Comparison of ENCODE assay signal across 2 cellular contexts in genomic region chr17:50276588-50277356, GRCh38.
TF ChIP-seq lines count a peak whose summit lies in the region.

No MANE protein-coding gene starts in this region.

TF ChIP-seq in A549, 52 proteins besides CTCF, POLR2A, EP300 and RAD21 (continued from another document):
- TF ChIP-seq MAX (IDR thresholded peaks at IDR 0.05): peak; percentile 43; the same call in 1 of the 2 replicates
- peak; percentile 63 for TF ChIP-seq NFE2L2 (conservative IDR thresholded peaks at IDR 0.05; ENCODE audit: low read length)
- TF ChIP-seq MYC (IDR thresholded peaks at IDR 0.05; ENCODE audit: borderline replicate concordance, low read length): no peak
- peak; percentile 29; the same call in 1 of the 2 replicates for TF ChIP-seq GATA3 (IDR thresholded peaks at IDR 0.05; ENCODE audit: borderline replicate concordance)

TF ChIP-seq in WTC11, 78 proteins besides CTCF, POLR2A, EP300 and RAD21 (continued from another document):
- TF ChIP-seq, protein P1, sequence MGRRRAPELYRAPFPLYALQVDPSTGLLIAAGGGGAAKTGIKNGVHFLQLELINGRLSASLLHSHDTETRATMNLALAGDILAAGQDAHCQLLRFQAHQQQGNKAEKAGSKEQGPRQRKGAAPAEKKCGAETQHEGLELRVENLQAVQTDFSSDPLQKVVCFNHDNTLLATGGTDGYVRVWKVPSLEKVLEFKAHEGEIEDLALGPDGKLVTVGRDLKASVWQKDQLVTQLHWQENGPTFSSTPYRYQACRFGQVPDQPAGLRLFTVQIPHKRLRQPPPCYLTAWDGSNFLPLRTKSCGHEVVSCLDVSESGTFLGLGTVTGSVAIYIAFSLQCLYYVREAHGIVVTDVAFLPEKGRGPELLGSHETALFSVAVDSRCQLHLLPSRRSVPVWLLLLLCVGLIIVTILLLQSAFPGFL (CRISPR knock-in tag; IDR thresholded peaks at IDR 0.05; ENCODE audit: borderline replicate concordance): no peak
- peak; percentile 10; the same call in 1 of the 2 replicates for TF ChIP-seq ZNF423 (CRISPR knock-in tag; IDR thresholded peaks at IDR 0.05)
- no peak for TF ChIP-seq SP1 (CRISPR knock-in tag; conservative IDR thresholded peaks at IDR 0.05)
